Comparison of ENCODE assay signal across 15 cellular contexts in genomic region chr1:105874621-105875020, GRCh38.
A peak's percentile ranks its signal among the peaks of the same experiment; 100 is the strongest.
DNase-seq lines count a peak whose midpoint lies in the region; ATAC-seq and TF ChIP-seq lines count a peak whose summit lies in the region.
"Had no signal": no experiment of that assay in that cellular context is flagged by ENCODE, and none has a peak within 500 bp of the region (broad histone marks: within the 10 kb centered on the region; RNA-seq: fewer than 3 reads in every experiment).

No MANE protein-coding gene starts in this region.

- no peaks in the 10 kb centered on the region for H3K9me3 ChIP-seq in aorta (ENCODE audit: control insufficient read depth, low read length)
- no peaks in the 10 kb centered on the region for H3K9me3 ChIP-seq in gastrocnemius medialis

- no peaks in the 10 kb centered on the region for H3K4me1 ChIP-seq in aorta (ENCODE audit: control insufficient read depth in 1 of 2, insufficient read depth in 2 of 2, low read length in 2 of 2)
- H3K4me1 ChIP-seq in gastrocnemius medialis: no peaks in the 10 kb centered on the region

- H3K4me1 Mint-ChIP-seq in activated naive CD4-positive, alpha-beta T cell treated with anti-CD3 and anti-CD28 coated beads for 36 hours (ENCODE audit: low read depth): no peaks in the 10 kb centered on the region

- no peak for TF ChIP-seq POLR2A in GM18505 (IDR thresholded peaks at IDR 0.05; ENCODE audit: borderline replicate concordance, extremely low read depth, insufficient read depth, insufficient read length)
- TF ChIP-seq POLR2A in gastrocnemius medialis (IDR thresholded peaks at IDR 0.05): no peak

- CTCF ChIA-PET in activated naive CD4-positive, alpha-beta T cell treated with anti-CD3 and anti-CD28 coated beads for 36 hours (lab: Charles Lee): no interaction called here

- H3K27me3 ChIP-seq in aorta (ENCODE audit: control insufficient read depth in 1 of 2, insufficient read depth in 2 of 2, low read length in 1 of 2) (no peaks in the 10 kb centered on the region), gastrocnemius medialis (no peaks in the 10 kb centered on the region)

- H3K27me3 Mint-ChIP-seq in activated naive CD4-positive, alpha-beta T cell treated with anti-CD3 and anti-CD28 coated beads for 36 hours (ENCODE audit: low read depth): no peaks in the 10 kb centered on the region
- H3K27me3 Mint-ChIP-seq: activated naive CD8-positive, alpha-beta T cell had no signal

- H3K9me3 Mint-ChIP-seq in activated naive CD4-positive, alpha-beta T cell treated with anti-CD3 and anti-CD28 coated beads for 36 hours: peaks cover 16% of the 10 kb centered on the region

- H3K36me3 Mint-ChIP-seq in activated naive CD4-positive, alpha-beta T cell treated with anti-CD3 and anti-CD28 coated beads for 36 hours (ENCODE audit: low read depth): no peaks in the 10 kb centered on the region
- H3K36me3 Mint-ChIP-seq: activated naive CD8-positive, alpha-beta T cell had no signal

- no peaks in the 10 kb centered on the region for H3K36me3 ChIP-seq in aorta (ENCODE audit: control insufficient read depth in 1 of 2, insufficient read depth in 2 of 2, low read length in 1 of 2)
- H3K36me3 ChIP-seq in gastrocnemius medialis: no peaks in the 10 kb centered on the region

- H3K4me3 Mint-ChIP-seq in activated naive CD4-positive, alpha-beta T cell treated with anti-CD3 and anti-CD28 coated beads for 36 hours: no peak overlapping the region
- H3K4me3 Mint-ChIP-seq: activated naive CD8-positive, alpha-beta T cell; HFFc6 had no signal

- ATAC-seq in GM18505 (IDR thresholded peaks at IDR 0.05; ENCODE audit: unreplicated experiment): peak; percentile 75
- peak; percentile 74 for ATAC-seq in GM21390 (IDR thresholded peaks at IDR 0.05; ENCODE audit: unreplicated experiment)
- ATAC-seq in HG03025 (IDR thresholded peaks at IDR 0.05; ENCODE audit: low FRiP score, unreplicated experiment): peak; percentile 75
- no peak for ATAC-seq in aorta (ENCODE audit: low FRiP score)
- ATAC-seq in gastrocnemius medialis: no peak
- no peak for ATAC-seq in GM18873 (IDR thresholded peaks at IDR 0.05; ENCODE audit: low FRiP score, unreplicated experiment)
- ATAC-seq: HepG2 had no signal

- no peak overlapping the region for H3K4me3 ChIP-seq in aorta (ENCODE audit: low read length in 2 of 2)
- H3K4me3 ChIP-seq in gastrocnemius medialis: no peak overlapping the region

- H3K27ac Mint-ChIP-seq in activated naive CD4-positive, alpha-beta T cell treated with anti-CD3 and anti-CD28 coated beads for 36 hours: no peak overlapping the region
- H3K27ac Mint-ChIP-seq: activated naive CD8-positive, alpha-beta T cell; HFFc6 had no signal

- DNase-seq in NAMALWA (ENCODE audit: low spot score) (peak; percentile 78), aorta (no peak), gastrocnemius medialis (no peak)
- no peak for DNase-seq in activated naive CD4-positive, alpha-beta T cell treated with anti-CD3 and anti-CD28 coated beads for 36 hours
- DNase-seq: caudate nucleus, HFFc6, NCI-H1436, NCI-H526 treated with DMSO at 0.1 percent for 48 hours, SHP77 treated with DMSO at 0.1 percent for 48 hours had no signal

- intact Hi-C loops in aorta (cut with DNase I): no loop called here
- intact Hi-C loops in gastrocnemius medialis (cut with DNase I; ENCODE audit: low total_unique reads): no loop called here
- intact Hi-C loops in activated naive CD4-positive, alpha-beta T cell treated with anti-CD3 and anti-CD28 coated beads for 36 hours (cut with micrococcal nuclease): no loop called here

- no peak for TF ChIP-seq CTCF in gastrocnemius medialis (IDR thresholded peaks at IDR 0.05 in 4 of 5, conservative IDR thresholded peaks at IDR 0.05 in 1 of 5)

- H3K27ac ChIP-seq in aorta (ENCODE audit: low read depth in 1 of 2, low read length in 2 of 2): no peak overlapping the region
- no peak overlapping the region for H3K27ac ChIP-seq in gastrocnemius medialis

- in situ Hi-C loops in gastrocnemius medialis (cut with MboI; ENCODE audit: low sequenced_read_pairs in 4 of 4): no loop called here

Comparison
In these comparisons a context has a peak if more than half of its experiments do, and no peak if none do; other contexts are left out.
1. ATAC-seq: peak in GM18505 (single experiment), GM21390 (single experiment) and HG03025 (single experiment); none in aorta (single experiment), gastrocnemius medialis (0 of 2) and GM18873 (single experiment).